Comparison of ENCODE assay signal across 1 cellular context in the genomic region with DNA sequence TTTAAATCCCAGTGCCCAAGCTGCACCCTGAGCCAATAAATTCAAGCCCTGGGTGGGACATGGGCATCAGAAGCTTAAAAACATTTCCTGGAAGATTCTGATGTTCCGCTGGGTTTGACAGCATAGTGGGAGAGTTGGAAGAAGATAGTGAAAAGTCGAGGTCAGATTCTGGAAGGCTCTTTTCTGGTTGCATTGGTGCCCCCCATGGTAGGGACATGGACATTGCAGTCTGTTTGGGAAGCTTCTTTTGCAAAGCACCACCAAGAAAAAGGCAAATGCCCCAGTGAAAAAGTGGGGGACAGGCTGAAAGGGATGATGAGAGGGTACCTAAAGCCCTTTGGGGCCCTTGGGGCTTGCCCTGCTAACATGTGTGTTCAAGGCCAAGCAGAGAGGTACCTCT.
TF ChIP-seq lines count a peak whose summit lies in the region.

No MANE protein-coding gene starts in this region.

TF ChIP-seq in liver, 16 proteins besides CTCF, POLR2A, EP300 and RAD21 (continued from another document):
- no peak for TF ChIP-seq REST (IDR thresholded peaks at IDR 0.05)
- TF ChIP-seq HNF4G (IDR thresholded peaks at IDR 0.05), result no peak
- TF ChIP-seq RXRA (IDR thresholded peaks at IDR 0.05), result no peak
- TF ChIP-seq YY1 (IDR thresholded peaks at IDR 0.05), result no peak
- TF ChIP-seq GABPA (IDR thresholded peaks at IDR 0.05 in 1 of 2, conservative IDR thresholded peaks at IDR 0.05 in 1 of 2), result no peak
- TF ChIP-seq FOXA2 (IDR thresholded peaks at IDR 0.05), result no peak
TF ChIP-seq in liver: peak in this region for 0.
